Comparison of ENCODE assay signal across 29 cellular contexts in genomic region chr9:20330688-20331087, GRCh38.
"Had no signal": no experiment of that assay in that cellular context is flagged by ENCODE, and none has a peak within 500 bp of the region (broad histone marks: within the 10 kb centered on the region; RNA-seq: fewer than 3 reads in every experiment).

No MANE protein-coding gene starts in this region.

- DNase-seq: colonic mucosa; effector memory CD4-positive, alpha-beta T cell; foreskin keratinocyte; heart left ventricle; hippocampal formation; left cardiac atrium; left lung; mesenchymal stem cell; mucosa of descending colon; naive B cell; nephron progenitor cell; nucleus accumbens; psoas muscle; right cardiac atrium; spleen; stimulated activated CD4-positive, alpha-beta T cell treated with anti-CD3 and anti-CD28 coated beads, Interleukin-4, amount 100 ng/mL, for 4 hours; stimulated activated naive CD8-positive, alpha-beta T cell treated with anti-CD3 and anti-CD28 coated beads, Interleukin-15, Interleukin-2, amounts not matched to agents 100 U/mL and 50 U/mL, for 24 hours; transverse colon; upper lobe of right lung; uterus had no signal

- H3K4me1 ChIP-seq: colonic mucosa, esophagus muscularis mucosa, foreskin keratinocyte, gastroesophageal sphincter, heart left ventricle, left lung, psoas muscle, spleen, suprapubic skin, transverse colon, upper lobe of right lung, uterus had no signal

- H3K9me3 Mint-ChIP-seq: dendritic cell treated with granulocyte-macrophage colony-stimulating factor and Interleukin-4, amounts not matched to agents 40 ng/mL and 50 ng/mL, for 4 days had no signal

- H3K27ac Mint-ChIP-seq: dendritic cell treated with granulocyte-macrophage colony-stimulating factor and Interleukin-4, amounts not matched to agents 40 ng/mL and 50 ng/mL, for 4 days; mesothelial cell of epicardium; nephron progenitor cell; stimulated activated memory B cell treated with anti-CD40 and anti-IgM and Interleukin-4, amounts not matched to agents 10 μg/mL and 1 μg/mL and 100 μg/mL, for 72 hours had no signal

- H3K36me3 Mint-ChIP-seq: naive B cell; stimulated activated memory B cell treated with anti-CD40 and anti-IgM and Interleukin-4, amounts not matched to agents 10 μg/mL and 1 μg/mL and 100 μg/mL, for 72 hours had no signal

- FAIRE-seq: endothelial cell of umbilical vein, islet of Langerhans had no signal

- H3K27ac ChIP-seq: colonic mucosa, esophagus muscularis mucosa, foreskin keratinocyte, gastroesophageal sphincter, heart left ventricle, left lung, psoas muscle, skin epidermis, spleen, suprapubic skin, transverse colon, upper lobe of right lung, uterus had no signal

- H3K27me3 ChIP-seq: colonic mucosa, esophagus muscularis mucosa, foreskin keratinocyte, gastroesophageal sphincter, heart left ventricle, left lung, spleen, suprapubic skin, transverse colon had no signal

- H3K36me3 ChIP-seq: colonic mucosa, esophagus muscularis mucosa, gastroesophageal sphincter, heart left ventricle, left lung, spleen, suprapubic skin, transverse colon, upper lobe of right lung, uterus had no signal

- H3K27me3 Mint-ChIP-seq: dendritic cell treated with granulocyte-macrophage colony-stimulating factor and Interleukin-4, amounts not matched to agents 40 ng/mL and 50 ng/mL, for 4 days had no signal

- H3K4me3 ChIP-seq: colonic mucosa, esophagus muscularis mucosa, gastroesophageal sphincter, heart left ventricle, left lung, mucosa of descending colon, psoas muscle, skin epidermis, spleen, suprapubic skin, transverse colon, upper lobe of right lung, uterus had no signal

- H3K4me3 Mint-ChIP-seq: dendritic cell treated with granulocyte-macrophage colony-stimulating factor and Interleukin-4, amounts not matched to agents 40 ng/mL and 50 ng/mL, for 4 days; mesothelial cell of epicardium; naive B cell; nephron progenitor cell; stimulated activated memory B cell treated with anti-CD40 and anti-IgM and Interleukin-4, amounts not matched to agents 10 μg/mL and 1 μg/mL and 100 μg/mL, for 72 hours had no signal

- H3K9me3 ChIP-seq: colonic mucosa, esophagus muscularis mucosa, gastroesophageal sphincter, heart left ventricle, left lung, mucosa of descending colon, psoas muscle, spleen, suprapubic skin, transverse colon, upper lobe of right lung, uterus had no signal

- H3K4me1 Mint-ChIP-seq: mesothelial cell of epicardium; naive B cell; stimulated activated memory B cell treated with anti-CD40 and anti-IgM and Interleukin-4, amounts not matched to agents 10 μg/mL and 1 μg/mL and 100 μg/mL, for 72 hours had no signal

- ATAC-seq: foreskin keratinocyte; gastroesophageal sphincter; heart left ventricle; left cardiac atrium; left lung; mucosa of descending colon; psoas muscle; right cardiac atrium; stimulated activated memory B cell treated with anti-CD40 and anti-IgM and Interleukin-4, amounts not matched to agents 10 μg/mL and 1 μg/mL and 100 μg/mL, for 72 hours; upper lobe of right lung had no signal
